Comparison of ENCODE assay signal across 10 cellular contexts in the genomic region with DNA sequence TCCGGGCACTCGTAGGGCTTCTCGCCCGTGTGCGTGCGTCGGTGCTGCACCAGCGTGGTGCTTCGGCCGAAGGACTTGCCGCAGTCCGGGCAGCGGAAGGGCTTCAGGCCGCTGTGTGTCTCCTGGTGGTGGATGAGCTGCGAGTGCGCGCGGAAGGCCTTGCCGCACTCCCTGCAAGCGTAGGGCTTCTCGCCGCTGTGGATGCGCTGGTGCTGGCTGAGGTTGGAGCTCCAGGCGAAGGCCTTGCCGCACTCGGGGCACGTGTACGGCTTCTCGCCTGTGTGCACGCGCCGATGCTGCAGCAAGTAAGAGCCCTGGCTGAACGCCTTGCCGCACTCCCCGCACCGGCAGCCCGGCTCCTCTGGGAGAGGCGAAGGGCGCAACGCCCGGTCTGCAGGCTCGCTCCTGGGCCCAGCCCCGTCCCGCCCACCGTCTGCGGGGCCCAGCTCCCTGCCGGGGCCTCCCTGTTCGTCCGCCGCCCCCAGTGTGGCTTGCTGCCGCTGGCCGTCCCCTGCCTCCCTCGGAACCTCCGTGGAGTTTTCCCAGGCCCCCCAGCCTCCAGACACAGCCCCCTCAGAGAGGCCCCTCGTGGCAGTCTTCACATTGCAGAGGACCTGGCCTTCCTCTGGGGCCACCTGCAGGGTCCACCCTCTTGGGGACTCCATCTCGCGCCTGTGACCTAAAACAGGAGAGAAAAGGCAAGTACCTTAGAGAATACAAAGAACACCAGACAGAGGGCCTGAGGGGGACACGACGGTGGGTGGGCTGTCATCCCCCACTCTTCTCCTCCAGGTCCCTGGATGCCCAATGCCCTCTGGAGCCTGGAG. TPM values are rescaled to one million over a fixed set of nuclear protein-coding genes. Genes with fewer than 3 reads are reported as not detected.
DNase-seq lines count a peak whose midpoint lies in the region; ATAC-seq, FAIRE-seq and TF ChIP-seq lines count a peak whose summit lies in the region.
"Had no signal": no experiment of that assay in that cellular context is flagged by ENCODE, and none has a peak within 500 bp of the region (broad histone marks: within the 10 kb centered on the region; RNA-seq: fewer than 3 reads in every experiment).

No MANE protein-coding gene starts in this region.

- no peaks in the 10 kb centered on the region for H3K9me3 ChIP-seq in kidney (ENCODE audit: control insufficient read depth in 1 of 2, low read length in 2 of 2)
- no peaks in the 10 kb centered on the region for H3K9me3 ChIP-seq in upper lobe of left lung

- no peak for TF ChIP-seq EP300 in upper lobe of left lung (IDR thresholded peaks at IDR 0.05)

- no peak overlapping the region for H3K9ac ChIP-seq in kidney (ENCODE audit: low read length in 2 of 2)

- H3K36me3 Mint-ChIP-seq in activated T-cell treated with anti-CD3 and anti-CD28 coated beads, Interleukin-2, amount 50 U/mL, for 4 hours (ENCODE audit: insufficient read depth): no peaks in the 10 kb centered on the region
- H3K36me3 Mint-ChIP-seq: brain had no signal

- FAIRE-seq in kidney (lab: Jason Lieb, UNC): no peak
- no peak for FAIRE-seq in urothelium cell line (lab: Jason Lieb, UNC)

- peak overlapping the region; percentile 56 for H3K4me3 Mint-ChIP-seq in activated T-cell treated with anti-CD3 and anti-CD28 coated beads, Interleukin-2, amount 50 U/mL, for 4 hours
- H3K4me3 Mint-ChIP-seq: brain had no signal

- WGBS in upper lobe of left lung, 2 donors: 62 to 77% methylated on average over 19 to 51 of the region's 59 CpGs

- peaks cover 33% of the 10 kb centered on the region for H3K4me1 Mint-ChIP-seq in activated T-cell treated with anti-CD3 and anti-CD28 coated beads, Interleukin-2, amount 50 U/mL, for 4 hours (ENCODE audit: low read depth)

- in situ Hi-C loops in brain microvascular endothelial cell (cut with HindIII; ENCODE audit: low pct_ligation_motif_present, low sequenced_read_pairs): no loop called here

- H3K27ac ChIP-seq in brain microvascular endothelial cell (no peak overlapping the region), kidney (ENCODE audit: low read depth in 2 of 2, low read length in 2 of 2) (no peak overlapping the region), upper lobe of left lung (no peak overlapping the region)

- peak overlapping the region; percentile 29 for H3K4me3 ChIP-seq in brain microvascular endothelial cell (ENCODE audit: low read depth, low read length)
- H3K4me3 ChIP-seq in kidney (ENCODE audit: low read length in 2 of 2): peak overlapping the region in 1 of 2 donors; percentile 44
- peak overlapping the region in 3 of 4 donors; percentile 35 to 43 (median 38) for H3K4me3 ChIP-seq in upper lobe of left lung

- DNase-seq in activated T-cell treated with anti-CD3 and anti-CD28 coated beads, Interleukin-2, amount 50 U/mL, for 4 hours: no peak
- DNase-seq in activated T-cell treated with anti-CD3 and anti-CD28 coated beads for 4 hours: no peak
- DNase-seq in brain microvascular endothelial cell: peak; percentile 11
- DNase-seq in kidney: peak; percentile 75
- peak in 1 of 2 donors; percentile 80 for DNase-seq in upper lobe of left lung
- no peak for DNase-seq in urothelium cell line (ENCODE audit: low spot score)
- DNase-seq in LoVo (ENCODE audit: low spot score): no peak
- DNase-seq in erythroblast (lab: John Stamatoyannopoulos, UW): no peak
- DNase-seq: NCI-H2171 had no signal

- TF ChIP-seq CTCF in brain microvascular endothelial cell (IDR thresholded peaks at IDR 0.05; ENCODE audit: low read depth, low read length, missing control alignments) (no peak), kidney (IDR thresholded peaks at IDR 0.05; ENCODE audit: borderline replicate concordance, extremely low read depth, insufficient read depth) (no peak), upper lobe of left lung (IDR thresholded peaks at IDR 0.05) (no peak)

- H3K9me3 Mint-ChIP-seq in activated T-cell treated with anti-CD3 and anti-CD28 coated beads, Interleukin-2, amount 50 U/mL, for 4 hours: no peaks in the 10 kb centered on the region
- H3K9me3 Mint-ChIP-seq: brain had no signal

- peaks cover 5% of the 10 kb centered on the region for H3K27me3 Mint-ChIP-seq in activated T-cell treated with anti-CD3 and anti-CD28 coated beads, Interleukin-2, amount 50 U/mL, for 4 hours (ENCODE audit: low read depth)
- H3K27me3 Mint-ChIP-seq: brain had no signal

- peak in 1 of 2 donors; percentile 6 for ATAC-seq in activated T-cell treated with anti-CD3 and anti-CD28 coated beads, Interleukin-2, amount 50 U/mL, for 4 hours
- no peak for ATAC-seq in upper lobe of left lung (ENCODE audit: low FRiP score in 2 of 2)

- H3K36me3 ChIP-seq in brain microvascular endothelial cell (replicated peaks) (no peaks in the 10 kb centered on the region), kidney (ENCODE audit: control insufficient read depth in 1 of 2, insufficient read depth in 2 of 2, low read length in 2 of 2) (no peaks in the 10 kb centered on the region), upper lobe of left lung (no peaks in the 10 kb centered on the region)

- intact Hi-C loops in kidney (cut with DNase I): no loop called here

- H3K27me3 ChIP-seq in brain microvascular endothelial cell (replicated peaks) (no peaks in the 10 kb centered on the region), upper lobe of left lung (peaks cover 0 to 8% (median 4%) of the 10 kb centered on the region in 4 donors)

- H3K4me1 ChIP-seq in kidney (ENCODE audit: control insufficient read depth in 1 of 2, insufficient read depth in 1 of 2, low read depth in 1 of 2, low read length in 2 of 2) (peaks cover 0 to 4% of the 10 kb centered on the region in 2 donors), upper lobe of left lung (peaks cover 5 to 26% (median 19%) of the 10 kb centered on the region in 4 donors)

- TF ChIP-seq POLR2A in upper lobe of left lung (IDR thresholded peaks at IDR 0.05) (no peak), erythroblast (IDR thresholded peaks at IDR 0.05; ENCODE audit: low read length) (no peak)

RNA-seq across cellular contexts. Expression of gene A1BG, which starts 3.9 kb away (rescaled TPM):
- 10 to 100 TPM in 2 of 3 donors, 1 to 10 TPM in 1; 9.0 to 12.0 (median 11.5) TPM for total RNA-seq in activated T-cell treated with anti-CD3 and anti-CD28 coated beads, Interleukin-2, amount 50 U/mL, for 4 hours
- total RNA-seq in kidney (10.9 TPM), upper lobe of left lung (10 to 100 TPM in 5 of 6 donors, 1 to 10 TPM in 1; 8.4 to 26.6 (median 16.4) TPM)
- polyA plus RNA-seq in kidney (ENCODE audit: insufficient read depth, low read depth, low replicate concordance): 19.0 TPM

RNA-seq across cellular contexts. Expression of gene ZNF497, which starts 5.4 kb away (rescaled TPM):
- total RNA-seq in activated T-cell treated with anti-CD3 and anti-CD28 coated beads, Interleukin-2, amount 50 U/mL, for 4 hours: under 1 TPM; 0.55 to 0.99 (median 0.98) TPM
- total RNA-seq in kidney (5.0 TPM), upper lobe of left lung (10 to 100 TPM in 1 of 6 donors, 1 to 10 TPM in 5; 1.5 to 15.7 (median 4.0) TPM)
- 1.7 TPM for polyA plus RNA-seq in kidney (ENCODE audit: insufficient read depth, low read depth, low replicate concordance)

RNA-seq across cellular contexts. Expression of gene ZNF837, which starts 23.6 kb away (rescaled TPM):
- total RNA-seq in activated T-cell treated with anti-CD3 and anti-CD28 coated beads, Interleukin-2, amount 50 U/mL, for 4 hours: 1 to 10 TPM; 1.2 to 2.1 (median 1.8) TPM
- total RNA-seq in kidney: 5.0 TPM
- 3.6 TPM for polyA plus RNA-seq in kidney (ENCODE audit: insufficient read depth, low read depth, low replicate concordance)
- 1 to 10 TPM; 1.8 to 9.4 (median 3.7) TPM for total RNA-seq in upper lobe of left lung

RNA-seq across cellular contexts. Expression of gene RPS5, which starts 29.9 kb away (rescaled TPM):
- 1,000 to 10,000 TPM; 2,106 to 2,287 (median 2,120) TPM for total RNA-seq in activated T-cell treated with anti-CD3 and anti-CD28 coated beads, Interleukin-2, amount 50 U/mL, for 4 hours
- total RNA-seq in kidney (802 TPM), upper lobe of left lung (1,000 to 10,000 TPM in 1 of 6 donors, 100 to 1,000 TPM in 5; 291 to 1,408 (median 829) TPM)
- 929 TPM for polyA plus RNA-seq in kidney (ENCODE audit: insufficient read depth, low read depth, low replicate concordance)

RNA-seq across cellular contexts. Expression of gene ZSCAN22, which starts 30.4 kb away (rescaled TPM):
- 1 to 10 TPM; 3.0 to 4.3 (median 3.6) TPM for total RNA-seq in activated T-cell treated with anti-CD3 and anti-CD28 coated beads, Interleukin-2, amount 50 U/mL, for 4 hours
- total RNA-seq in kidney (3.3 TPM), upper lobe of left lung (1 to 10 TPM; 1.8 to 6.3 (median 3.7) TPM)
- polyA plus RNA-seq in kidney (ENCODE audit: insufficient read depth, low read depth, low replicate concordance): 1.1 TPM

Comparison
In these comparisons a context has a peak if more than half of its experiments do, and no peak if none do; other contexts are left out.
1. DNase-seq: peak in brain microvascular endothelial cell (single experiment) and kidney (single experiment); none in activated T-cell treated with anti-CD3 and anti-CD28 coated beads, Interleukin-2, amount 50 U/mL, for 4 hours (single experiment), activated T-cell treated with anti-CD3 and anti-CD28 coated beads for 4 hours (single experiment), urothelium cell line (single experiment), LoVo (single experiment) and erythroblast (0 of 2).